In the genomic region with DNA sequence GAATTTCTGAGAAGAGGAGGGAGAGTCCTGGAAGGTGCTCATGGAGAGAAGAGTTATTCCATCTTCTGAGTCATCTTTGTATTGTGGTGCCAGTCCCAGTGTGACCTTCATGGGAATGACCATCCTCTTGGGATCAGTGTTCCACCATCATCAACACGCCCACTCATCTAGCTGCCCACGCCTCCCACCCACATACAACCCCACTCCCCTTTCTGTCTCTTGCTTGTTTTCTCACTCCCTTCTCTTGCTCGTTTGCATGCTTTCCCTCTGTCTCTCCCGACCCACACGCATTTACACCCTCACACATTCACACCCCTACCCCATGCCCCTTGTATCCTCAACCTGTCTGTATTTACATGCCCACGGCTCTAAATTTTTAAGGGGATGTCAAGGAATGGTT, we compare ENCODE assay signal across 18 cellular contexts.
"Had no signal": no experiment of that assay in that cellular context is flagged by ENCODE, and none has a peak within 500 bp of the region (broad histone marks: within the 10 kb centered on the region; RNA-seq: fewer than 3 reads in every experiment).

No MANE protein-coding gene starts in this region.

- H3K4me3 ChIP-seq: adrenal gland, breast epithelium, esophagus squamous epithelium, pancreas, sigmoid colon, thyroid gland had no signal

- FAIRE-seq: astrocyte, endothelial cell of umbilical vein, pancreas, urothelium cell line had no signal

- H3K36me3 ChIP-seq: adrenal gland, breast epithelium, pancreas, sigmoid colon had no signal

- H3K9me3 ChIP-seq: adrenal gland, breast epithelium, esophagus squamous epithelium, neutrophil, pancreas, sigmoid colon, thyroid gland had no signal

- H3K4me3 Mint-ChIP-seq: activated CD4-positive, alpha-beta T cell treated with anti-CD3 and anti-CD28 coated beads, Interleukin-2, amount 10 ng/mL, durations not matched to agents 24 days and 14 days; activated T-cell treated with anti-CD3 and anti-CD28 coated beads, Interleukin-2, amount 50 U/mL, for 72 hours had no signal

- DNase-seq: activated CD4-positive, alpha-beta T cell treated with anti-CD3 and anti-CD28 coated beads, Interleukin-2, amount 10 ng/mL, durations not matched to agents 24 days and 14 days; activated effector memory CD4-positive, alpha-beta T cell treated with anti-CD3 and anti-CD28 coated beads, Interleukin-2, amount 50 U/mL, for 16 hours; activated naive CD4-positive, alpha-beta T cell treated with anti-CD3 and anti-CD28 coated beads, Interleukin-2, amount 50 U/mL, for 16 hours; activated T-cell treated with anti-CD3 and anti-CD28 coated beads, Interleukin-2, amount 50 U/mL, for 72 hours; effector CD8-positive, alpha-beta T cell; esophagus squamous epithelium; naive thymus-derived CD8-positive, alpha-beta T cell; pancreas; sigmoid colon; stimulated activated naive CD4-positive, alpha-beta T cell; thyroid gland had no signal

- ATAC-seq: naive thymus-derived CD8-positive, alpha-beta T cell; pancreas; SK-N-SH treated with all-trans-retinoic acid at 6 μM for 48 hours had no signal

- H3K27ac ChIP-seq: adrenal gland, thyroid gland had no signal

- H3K27me3 Mint-ChIP-seq: activated CD4-positive, alpha-beta T cell treated with anti-CD3 and anti-CD28 coated beads, Interleukin-2, amount 10 ng/mL, durations not matched to agents 24 days and 14 days; naive thymus-derived CD8-positive, alpha-beta T cell had no signal

- H3K27ac Mint-ChIP-seq: activated CD4-positive, alpha-beta T cell treated with anti-CD3 and anti-CD28 coated beads, Interleukin-2, amount 10 ng/mL, durations not matched to agents 24 days and 14 days had no signal

- H3K9me3 Mint-ChIP-seq: activated T-cell treated with anti-CD3 and anti-CD28 coated beads, Interleukin-2, amount 50 U/mL, for 72 hours; naive thymus-derived CD8-positive, alpha-beta T cell had no signal

- H3K27me3 ChIP-seq: adrenal gland, breast epithelium, esophagus squamous epithelium, neutrophil, pancreas, sigmoid colon, thyroid gland had no signal
